ENCODE assay signal across 1 cellular context in the genomic region with DNA sequence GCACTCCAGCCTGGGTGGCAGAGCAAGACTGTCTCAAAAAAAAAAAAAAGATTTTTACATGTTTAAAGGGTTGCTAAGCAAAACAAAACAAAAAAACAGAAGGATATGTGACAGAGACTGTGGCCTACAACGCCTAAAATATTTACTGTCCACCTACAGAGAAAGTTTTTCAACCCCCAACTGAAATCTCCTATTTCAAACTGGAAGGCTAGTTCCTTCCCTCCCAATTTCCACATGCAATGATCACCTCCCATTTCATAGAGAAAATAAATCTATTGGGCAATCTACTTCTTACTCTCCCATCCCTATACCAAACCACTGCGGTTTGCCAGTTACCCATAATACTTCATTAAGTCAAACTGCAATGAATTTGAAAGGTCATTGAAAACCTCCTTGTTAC.
TF ChIP-seq lines count a peak whose summit lies in the region.

No MANE protein-coding gene starts in this region.

TF ChIP-seq in A549, 52 proteins besides CTCF, POLR2A, EP300 and RAD21:
- no peak for TF ChIP-seq RFX5 (IDR thresholded peaks at IDR 0.05)
- no peak for TF ChIP-seq TFCP2L1 (CRISPR knock-in tag; IDR thresholded peaks at IDR 0.05)
- TF ChIP-seq CHD2 (IDR thresholded peaks at IDR 0.05; ENCODE audit: low read length, partially characterized antibody): no peak
- no peak for TF ChIP-seq POLR2AphosphoS2 (conservative IDR thresholded peaks at IDR 0.05; ENCODE audit: low read length)
- no peak for TF ChIP-seq RNF2 (IDR thresholded peaks at IDR 0.05; ENCODE audit: borderline replicate concordance, low read depth)
- no peak for TF ChIP-seq CEBPB (IDR thresholded peaks at IDR 0.05)
TF ChIP-seq in A549: peak in this region for 0.
